Comparison of ENCODE assay signal across 1 cellular context in the genomic region with DNA sequence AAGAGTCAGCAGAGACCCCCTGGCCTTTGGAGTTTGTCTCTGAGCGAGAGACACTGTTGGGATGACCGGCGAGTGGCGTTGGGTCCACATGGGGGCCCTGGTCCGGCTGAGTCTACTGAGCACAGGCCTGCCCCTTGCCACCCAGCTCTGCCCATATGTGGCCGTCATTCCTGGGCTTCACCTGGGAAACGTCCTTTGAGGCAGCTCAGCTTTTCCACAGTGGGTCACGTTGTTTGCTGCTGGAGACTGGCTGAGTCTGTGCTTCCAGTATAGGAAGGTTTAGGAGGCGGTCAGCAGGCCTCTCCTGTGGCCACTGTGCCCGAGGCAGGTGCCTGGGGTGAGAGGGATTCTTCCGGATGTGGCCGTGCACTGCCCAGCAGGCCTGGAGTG.
TF ChIP-seq lines count a peak whose summit lies in the region.

No MANE protein-coding gene starts in this region.

TF ChIP-seq in IMR-90, 13 proteins besides CTCF, POLR2A, EP300 and RAD21:
- TF ChIP-seq, protein P1, sequence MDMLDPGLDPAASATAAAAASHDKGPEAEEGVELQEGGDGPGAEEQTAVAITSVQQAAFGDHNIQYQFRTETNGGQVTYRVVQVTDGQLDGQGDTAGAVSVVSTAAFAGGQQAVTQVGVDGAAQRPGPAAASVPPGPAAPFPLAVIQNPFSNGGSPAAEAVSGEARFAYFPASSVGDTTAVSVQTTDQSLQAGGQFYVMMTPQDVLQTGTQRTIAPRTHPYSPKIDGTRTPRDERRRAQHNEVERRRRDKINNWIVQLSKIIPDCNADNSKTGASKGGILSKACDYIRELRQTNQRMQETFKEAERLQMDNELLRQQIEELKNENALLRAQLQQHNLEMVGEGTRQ (IDR thresholded peaks at IDR 0.05; ENCODE audit: low read depth, low read length) = no peak
